In genomic region chr6:32058511-32058963, GRCh38 we compare ENCODE assay signal across 33 cellular contexts. TPM values are rescaled to one million over a fixed set of nuclear protein-coding genes. Genes with fewer than 3 reads are reported as not detected.
A peak's percentile ranks its signal among the peaks of the same experiment; 100 is the strongest.
DNase-seq lines count a peak whose midpoint lies in the region; TF ChIP-seq lines count a peak whose summit lies in the region.
"Had no signal": no experiment of that assay in that cellular context is flagged by ENCODE, and none has a peak within 500 bp of the region (broad histone marks: within the 10 kb centered on the region; RNA-seq: fewer than 3 reads in every experiment).

No MANE protein-coding gene starts in this region.

- intact Hi-C loops in sigmoid colon (cut with DNase I) (no loop called here), posterior vena cava (cut with DNase I) (no loop called here)

- peak overlapping the region; percentile 31 for H3K27ac Mint-ChIP-seq in nephron progenitor cell
- H3K27ac Mint-ChIP-seq: activated B cell treated with CpG ODN at 0.5 μM for 24 hours; activated CD4-positive, alpha-beta T cell treated with anti-CD3 and anti-CD28 coated beads, Interleukin-2, amount 10 ng/mL, durations not matched to agents 7 days and 5 days; activated naive CD8-positive, alpha-beta T cell treated with anti-CD3 and anti-CD28 coated beads, Interleukin-2, amount 10 ng/mL, durations not matched to agents 7 days and 5 days; CD4-positive, alpha-beta T cell; natural killer cell treated with Interleukin-12 subunit alpha and Interleukin-12 subunit beta and Interleukin-15 and Interleukin-18, amount 100 ng/mL, for 72 hours had no signal

- peaks cover 0 to 6% (median 3%) of the 10 kb centered on the region in 4 donors for H3K36me3 ChIP-seq in sigmoid colon
- H3K36me3 ChIP-seq: right lobe of liver had no signal

- no peak for TF ChIP-seq POLR2A in sigmoid colon (IDR thresholded peaks at IDR 0.05)

- peaks cover 35% of the 10 kb centered on the region for H3K4me1 Mint-ChIP-seq in nephron progenitor cell
- H3K4me1 Mint-ChIP-seq: activated B cell treated with CpG ODN at 0.5 μM for 24 hours; activated CD4-positive, alpha-beta T cell treated with anti-CD3 and anti-CD28 coated beads, Interleukin-2, amount 10 ng/mL, durations not matched to agents 7 days and 5 days had no signal

- H3K27ac ChIP-seq in sigmoid colon = peak overlapping the region in 1 of 4 donors; percentile 55
- H3K27ac ChIP-seq: body of pancreas, parathyroid adenoma, right lobe of liver had no signal

- H3K27me3 ChIP-seq in sigmoid colon = no peaks in the 10 kb centered on the region
- H3K27me3 ChIP-seq: body of pancreas, heart right ventricle, right lobe of liver had no signal

- no peaks in the 10 kb centered on the region for H3K4me1 ChIP-seq in sigmoid colon
- H3K4me1 ChIP-seq: body of pancreas, heart right ventricle, parathyroid adenoma, right lobe of liver had no signal

- no peaks in the 10 kb centered on the region for H3K36me3 Mint-ChIP-seq in nephron progenitor cell (ENCODE audit: low read depth)
- H3K36me3 Mint-ChIP-seq: activated naive CD8-positive, alpha-beta T cell treated with anti-CD3 and anti-CD28 coated beads, Interleukin-2, amount 10 ng/mL, durations not matched to agents 7 days and 5 days; natural killer cell treated with Interleukin-12 subunit alpha and Interleukin-12 subunit beta and Interleukin-15 and Interleukin-18, amount 100 ng/mL, for 72 hours had no signal

- H3K9me3 ChIP-seq in sigmoid colon = no peaks in the 10 kb centered on the region
- H3K9me3 ChIP-seq: body of pancreas, heart right ventricle, right lobe of liver had no signal

- DNase-seq in Daoy (ENCODE audit: low read depth) = peak; percentile 32
- peak; percentile 71 for DNase-seq in astrocyte of the hippocampus (ENCODE audit: low read depth, low spot score)
- DNase-seq in globus pallidus (ENCODE audit: low spot score) = peak; percentile 16
- DNase-seq in nephron progenitor cell = no peak
- DNase-seq in HPDE6-E6E7 (ENCODE audit: extremely low spot score) = no peak
- DNase-seq in sigmoid colon = no peak
- no peak for DNase-seq in activated CD8-positive, alpha-beta memory T cell treated with anti-CD3 and anti-CD28 coated beads for 24 hours
- DNase-seq in posterior vena cava (ENCODE audit: low spot score) = no peak
- DNase-seq: activated B cell treated with CpG ODN at 0.5 μM for 24 hours; activated CD4-positive, alpha-beta T cell treated with anti-CD3 and anti-CD28 coated beads, Interleukin-2, amount 10 ng/mL, durations not matched to agents 7 days and 5 days; activated gamma-delta T cell treated with Interleukin-2 at 50 U/mL for 16 hours; activated naive CD8-positive, alpha-beta T cell treated with anti-CD3 and anti-CD28 coated beads, Interleukin-2, amount 10 ng/mL, durations not matched to agents 7 days and 5 days; activated T-cell treated with anti-CD3 and anti-CD28 coated beads, Interleukin-2, amount 50 U/mL, for 48 hours; AML-193; body of pancreas; CD4-positive, alpha-beta T cell; DND-41; HCEC 1CT; heart right ventricle; IMR-90; NCI-H1092; NCI-H187; right lobe of liver; RPMI8226; stimulated activated CD4-positive, alpha-beta T cell treated with anti-CD3 and anti-CD28 coated beads, Interleukin-4, amount 100 ng/mL, for 1 hour; T-helper 1 cell; trophoblast cell had no signal

- TF ChIP-seq EP300 in sigmoid colon (IDR thresholded peaks at IDR 0.05) = no peak

- H3K4me3 ChIP-seq in sigmoid colon = no peak overlapping the region
- H3K4me3 ChIP-seq: body of pancreas, heart right ventricle, lung, right lobe of liver had no signal

- peaks cover 16% of the 10 kb centered on the region for H3K27me3 Mint-ChIP-seq in nephron progenitor cell (ENCODE audit: low read depth, poor library complexity)
- H3K27me3 Mint-ChIP-seq: activated CD4-positive, alpha-beta T cell treated with anti-CD3 and anti-CD28 coated beads, Interleukin-2, amount 10 ng/mL, durations not matched to agents 7 days and 5 days; activated naive CD8-positive, alpha-beta T cell treated with anti-CD3 and anti-CD28 coated beads, Interleukin-2, amount 10 ng/mL, durations not matched to agents 7 days and 5 days; CD4-positive, alpha-beta T cell had no signal

- H3K9me3 Mint-ChIP-seq in nephron progenitor cell = no peaks in the 10 kb centered on the region
- H3K9me3 Mint-ChIP-seq: activated B cell treated with CpG ODN at 0.5 μM for 24 hours; activated CD4-positive, alpha-beta T cell treated with anti-CD3 and anti-CD28 coated beads, Interleukin-2, amount 10 ng/mL, durations not matched to agents 7 days and 5 days; activated naive CD8-positive, alpha-beta T cell treated with anti-CD3 and anti-CD28 coated beads, Interleukin-2, amount 10 ng/mL, durations not matched to agents 7 days and 5 days; CD4-positive, alpha-beta T cell; natural killer cell treated with Interleukin-12 subunit alpha and Interleukin-12 subunit beta and Interleukin-15 and Interleukin-18, amount 100 ng/mL, for 72 hours had no signal

- H3K4me3 Mint-ChIP-seq in nephron progenitor cell = no peak overlapping the region
- H3K4me3 Mint-ChIP-seq: activated B cell treated with CpG ODN at 0.5 μM for 24 hours; activated CD4-positive, alpha-beta T cell treated with anti-CD3 and anti-CD28 coated beads, Interleukin-2, amount 10 ng/mL, durations not matched to agents 7 days and 5 days; activated naive CD8-positive, alpha-beta T cell treated with anti-CD3 and anti-CD28 coated beads, Interleukin-2, amount 10 ng/mL, durations not matched to agents 7 days and 5 days; CD4-positive, alpha-beta T cell; natural killer cell treated with Interleukin-12 subunit alpha and Interleukin-12 subunit beta and Interleukin-15 and Interleukin-18, amount 100 ng/mL, for 72 hours had no signal

- TF ChIP-seq CTCF in nephron progenitor cell (IDR thresholded peaks at IDR 0.05) = no peak
- TF ChIP-seq CTCF in sigmoid colon (IDR thresholded peaks at IDR 0.05) = no peak

- WGBS in sigmoid colon, 2 donors = 84 to 86% methylated on average over 11 of the region's 11 CpGs

RNA-seq across cellular contexts. Expression of gene CYP21A2, which starts 20.3 kb away (rescaled TPM):
- not detected in 2 replicates for total RNA-seq in Daoy (2014; rRNA removed; shearing (Covaris generic))
- total RNA-seq in sigmoid colon (1 to 10 TPM; 1.1 to 4.9 (median 3.2) TPM), posterior vena cava (1 to 10 TPM in 1 of 2 donors, under 1 TPM in 1; 0.56 to 2.5 TPM)
- polyA plus RNA-seq in sigmoid colon = 1 to 10 TPM in 1 of 3 donors, under 1 TPM in 1, not detected in 1; 0.57 to 1.2 TPM
- total RNA-seq: activated B cell treated with CpG ODN at 0.5 μM for 24 hours, IMR-90, NCI-H460, OCI-LY7, SK-MEL-5 had no signal

RNA-seq across cellular contexts. Expression of gene C4B, which starts 43.9 kb away (rescaled TPM):
- 0.30 and 3.7 TPM in 2 replicates for total RNA-seq in Daoy (2014; rRNA removed; shearing (Covaris generic))
- total RNA-seq in sigmoid colon (100 to 1,000 TPM in 2 of 4 donors, 10 to 100 TPM in 2; 74.2 to 291 (median 155) TPM), posterior vena cava (100 to 1,000 TPM in 1 of 2 donors, 10 to 100 TPM in 1; 45.4 to 121 TPM)
- polyA plus RNA-seq in sigmoid colon = 10 to 100 TPM in 1 of 3 donors, 1 to 10 TPM in 2; 3.2 to 64.7 (median 4.2) TPM

RNA-seq across cellular contexts. Expression of gene TNXB, which starts 50.6 kb away (rescaled TPM):
- total RNA-seq in Daoy (2014; rRNA removed; shearing (Covaris generic)) = 0.11 and 0.24 TPM in 2 replicates
- total RNA-seq in sigmoid colon = 100 to 1,000 TPM in 3 of 4 donors, 10 to 100 TPM in 1; 66.0 to 224 (median 116) TPM
- polyA plus RNA-seq in sigmoid colon = 10 to 100 TPM in 1 of 3 donors, 1 to 10 TPM in 2; 1.4 to 16.4 (median 7.2) TPM
- 100 to 1,000 TPM; 189 to 407 TPM for total RNA-seq in posterior vena cava
- total RNA-seq: IMR-90 had no signal

Comparison
In these comparisons a context has a peak if more than half of its experiments do, and no peak if none do; other contexts are left out.
1. DNase-seq: peak in Daoy (single experiment), astrocyte of the hippocampus (single experiment) and globus pallidus (single experiment); none in nephron progenitor cell (single experiment), HPDE6-E6E7 (single experiment), sigmoid colon (single experiment), activated CD8-positive, alpha-beta memory T cell treated with anti-CD3 and anti-CD28 coated beads for 24 hours (single experiment) and posterior vena cava (single experiment).
2. RNA of gene TNXB, which starts 50.6 kb away (total RNA-seq): 189 to 407 TPM in posterior vena cava and 66.0 to 224 TPM in sigmoid colon; 0.11 to 0.24 TPM in Daoy; every median in the first group is over 10 times any median in the second.